In genomic region chr17:45251931-45252330, GRCh38 we compare ENCODE assay signal across 1 cellular context.
TF ChIP-seq lines count a peak whose summit lies in the region.

No MANE protein-coding gene starts in this region.

TF ChIP-seq in SK-N-SH treated with all-trans-retinoic acid at 6 μM for 48 hours, 23 proteins besides CTCF, POLR2A, EP300 and RAD21 (continued from another document):
- TF ChIP-seq TSHZ2 (CRISPR knock-in tag; IDR thresholded peaks at IDR 0.05), result no peak
- TF ChIP-seq ZNF565 (CRISPR knock-in tag; conservative IDR thresholded peaks at IDR 0.05; ENCODE audit: low read depth), result no peak
- no peak for TF ChIP-seq ZNF8 (CRISPR knock-in tag; IDR thresholded peaks at IDR 0.05)
- TF ChIP-seq ARNTL (CRISPR knock-in tag; IDR thresholded peaks at IDR 0.05; ENCODE audit: borderline replicate concordance, low read depth), result no peak
- no peak for TF ChIP-seq OSR1 (CRISPR knock-in tag; IDR thresholded peaks at IDR 0.05)
- TF ChIP-seq CSRNP3 (CRISPR knock-in tag; IDR thresholded peaks at IDR 0.05), result no peak
- TF ChIP-seq ZNF70 (CRISPR knock-in tag; IDR thresholded peaks at IDR 0.05), result no peak
- no peak for TF ChIP-seq CREB5 (CRISPR knock-in tag; IDR thresholded peaks at IDR 0.05; ENCODE audit: low read depth)
- TF ChIP-seq ZFP30 (CRISPR knock-in tag; IDR thresholded peaks at IDR 0.05), result no peak
- TF ChIP-seq ZC3H10 (CRISPR knock-in tag; IDR thresholded peaks at IDR 0.05), result no peak
- TF ChIP-seq ESRRG (CRISPR knock-in tag; IDR thresholded peaks at IDR 0.05), result no peak
- no peak for TF ChIP-seq CSDC2 (CRISPR knock-in tag; IDR thresholded peaks at IDR 0.05)
- TF ChIP-seq TCF4 (CRISPR knock-in tag; IDR thresholded peaks at IDR 0.05; ENCODE audit: borderline replicate concordance), result no peak
- no peak for TF ChIP-seq ISL1 (CRISPR knock-in tag; IDR thresholded peaks at IDR 0.05)
- no peak for TF ChIP-seq TOX (CRISPR knock-in tag; IDR thresholded peaks at IDR 0.05; ENCODE audit: borderline replicate concordance)
- no peak for TF ChIP-seq POU6F1 (CRISPR knock-in tag; IDR thresholded peaks at IDR 0.05; ENCODE audit: borderline replicate concordance, low read depth)
- TF ChIP-seq RARB (CRISPR knock-in tag; IDR thresholded peaks at IDR 0.05), result no peak
- no peak for TF ChIP-seq PATZ1 (CRISPR knock-in tag; IDR thresholded peaks at IDR 0.05; ENCODE audit: borderline replicate concordance)
